Comparison of ENCODE assay signal across 19 cellular contexts in the genomic region with DNA sequence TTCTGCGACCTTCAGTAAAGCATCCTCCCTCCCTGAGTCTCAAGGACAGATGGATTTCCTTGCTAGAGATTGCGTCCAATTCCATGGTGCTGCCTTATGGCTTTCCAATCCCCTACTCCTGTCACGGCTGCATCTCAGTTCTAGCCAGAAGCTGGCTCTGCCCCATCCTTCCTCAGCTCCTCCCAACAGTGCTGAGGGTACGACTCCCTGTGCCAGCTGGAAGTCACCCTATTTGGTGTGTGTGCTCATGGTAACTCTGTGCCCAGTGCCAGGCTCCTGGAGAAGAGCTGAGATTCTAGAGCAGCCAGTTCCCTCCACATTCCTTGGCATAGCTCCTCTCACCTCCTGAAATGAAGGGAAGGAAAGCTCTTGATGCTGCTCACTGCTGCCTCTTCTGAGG.
DNase-seq lines count a peak whose midpoint lies in the region; ATAC-seq lines count a peak whose summit lies in the region.
"Had no signal": no experiment of that assay in that cellular context is flagged by ENCODE, and none has a peak within 500 bp of the region (broad histone marks: within the 10 kb centered on the region; RNA-seq: fewer than 3 reads in every experiment).

No MANE protein-coding gene starts in this region.

- peak; percentile 97 for DNase-seq in G401 (ENCODE audit: low spot score)
- peak; percentile 96 for DNase-seq in cerebellar cortex (ENCODE audit: low spot score)
- DNase-seq in islet precursor cell, result peak; percentile 36
- DNase-seq in GM19240 (ENCODE audit: insufficient read length, low spot score), result no peak
- no peak for DNase-seq in NCI-H2171 (lab: John Stamatoyannopoulos, UW)
- DNase-seq: BE2C; CD4-positive, CD25-positive, alpha-beta regulatory T cell; CD8-positive, alpha-beta memory T cell; COR-L47; DMS 273 treated with DMSO at 0.1 percent for 48 hours; DMS53; DND-41; EL; GOT3; H7; HFFc6; IMR-90 had no signal

- no peak for ATAC-seq in HG03521 (IDR thresholded peaks at IDR 0.05; ENCODE audit: unreplicated experiment)
- ATAC-seq: HCT116 had no signal

- in situ Hi-C loops in G401 (cut with HindIII; ENCODE audit: low sequenced_read_pairs), result no loop called here

Comparison
In these comparisons a context has a peak if more than half of its experiments do, and no peak if none do; other contexts are left out.
1. DNase-seq: peak in G401 (single experiment), cerebellar cortex (single experiment) and islet precursor cell (single experiment); none in GM19240 (single experiment) and NCI-H2171 (single experiment).